Comparison of ENCODE assay signal across 27 cellular contexts in the genomic region with DNA sequence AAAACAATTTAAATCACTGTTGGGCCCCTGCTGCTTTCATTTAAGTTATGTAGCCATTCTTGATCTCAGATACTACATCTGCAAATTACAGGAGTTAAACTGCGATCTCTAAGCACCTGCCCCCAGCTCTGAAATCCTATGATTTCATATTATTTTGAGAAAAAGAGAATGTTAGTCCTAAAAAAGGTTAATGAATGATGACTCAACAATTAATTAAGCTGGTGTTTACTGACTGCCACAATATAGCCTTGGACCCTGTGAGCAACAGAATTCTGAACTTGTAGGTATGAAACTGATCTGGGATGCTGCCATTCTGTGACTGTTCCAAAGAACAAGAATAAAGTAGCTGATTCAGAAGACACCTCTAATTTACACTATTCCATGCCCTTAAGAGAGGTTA.
"Had no signal": no experiment of that assay in that cellular context is flagged by ENCODE, and none has a peak within 500 bp of the region (broad histone marks: within the 10 kb centered on the region; RNA-seq: fewer than 3 reads in every experiment).

No MANE protein-coding gene starts in this region.

- H3K36me3 ChIP-seq: esophagus squamous epithelium, gastrocnemius medialis, heart right ventricle, left lung, lower lobe of right lung had no signal

- H3K27me3 ChIP-seq: dorsolateral prefrontal cortex, esophagus squamous epithelium, gastrocnemius medialis, heart right ventricle, left lung had no signal

- H3K4me1 ChIP-seq: esophagus squamous epithelium, gastrocnemius medialis, heart right ventricle, left lung, lower lobe of right lung had no signal

- ATAC-seq: esophagus mucosa, gastrocnemius medialis, left cardiac atrium, left lung, lower lobe of right lung, mucosa of descending colon had no signal

- DNase-seq: dermis blood vessel endothelial cell; dorsolateral prefrontal cortex; effector CD4-positive, alpha-beta T cell; effector memory CD4-positive, alpha-beta T cell; erythroblast; esophagus squamous epithelium; foreskin fibroblast; foreskin melanocyte; gastrocnemius medialis; glutamatergic neuron; head of caudate nucleus; heart right ventricle; hippocampal formation; left cardiac atrium; left lung; left ventricle myocardium superior; lower lobe of right lung; mesenchymal stem cell; mucosa of descending colon; naive B cell had no signal

- H3K4me3 ChIP-seq: coronary artery, dorsolateral prefrontal cortex, esophagus squamous epithelium, gastrocnemius medialis, heart right ventricle, left lung, lower lobe of right lung, mucosa of descending colon had no signal

- FAIRE-seq: colon, endometrium, islet of Langerhans, keratinocyte had no signal

- H3K9me3 ChIP-seq: esophagus squamous epithelium, gastrocnemius medialis, heart right ventricle, left lung, lower lobe of right lung, mucosa of descending colon had no signal

- H3K27ac ChIP-seq: coronary artery, dorsolateral prefrontal cortex, epithelial cell of prostate, esophagus squamous epithelium, gastrocnemius medialis, heart right ventricle, left lung, lower lobe of right lung had no signal
